ENCODE assay signal across 17 cellular contexts in the genomic region with DNA sequence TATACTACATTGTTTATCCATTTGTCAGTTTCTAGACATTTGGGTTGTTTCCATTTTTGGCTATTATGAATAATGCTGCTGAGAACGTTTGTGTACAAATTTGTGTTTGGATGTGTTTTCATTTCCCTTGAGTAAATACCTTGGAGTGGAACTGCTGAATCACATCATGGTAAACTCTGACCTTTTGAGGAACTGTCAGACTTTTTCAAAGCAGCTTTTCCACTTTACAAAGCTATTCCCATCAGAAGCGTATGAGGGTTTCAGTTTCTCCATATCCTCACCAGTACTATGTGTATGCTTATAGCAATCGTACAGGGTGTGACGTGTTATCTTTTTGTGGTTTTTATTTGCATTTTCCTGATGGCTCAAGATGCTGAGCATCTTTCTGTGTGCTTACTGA.
A peak's percentile ranks its signal among the peaks of the same experiment; 100 is the strongest.
DNase-seq lines count a peak whose midpoint lies in the region; ATAC-seq, FAIRE-seq and TF ChIP-seq lines count a peak whose summit lies in the region.
"Had no signal": no experiment of that assay in that cellular context is flagged by ENCODE, and none has a peak within 500 bp of the region (broad histone marks: within the 10 kb centered on the region; RNA-seq: fewer than 3 reads in every experiment).

No MANE protein-coding gene starts in this region.

- H2AFZ ChIP-seq in GM12878 (ENCODE audit: control insufficient read depth, low read depth, low read length), result no peak overlapping the region

- no peak for TF ChIP-seq POLR2A in GM12892 (IDR thresholded peaks at IDR 0.05; ENCODE audit: low read depth, low read length)
- no peak for TF ChIP-seq POLR2A in GM12878 (IDR thresholded peaks at IDR 0.05; ENCODE audit: low read depth, low read length)

- no peak overlapping the region for H3K4me3 ChIP-seq in GM12878
- H3K4me3 ChIP-seq: MG63, ovary had no signal

- DNase-seq in GM12892 (ENCODE audit: insufficient read length), result no peak
- no peak for DNase-seq in GM12878 (ENCODE audit: low read depth, low spot score)
- peak; percentile 14 to 67 for DNase-seq in lung microvascular endothelial cell (ENCODE audit: low read depth in 2 of 2)
- no peak for DNase-seq in chondrocyte (ENCODE audit: low spot score)
- DNase-seq in activated CD4-positive, alpha-beta T cell treated with anti-CD3 and anti-CD28 coated beads, Interleukin-2, amount 50 U/mL, for 48 hours, result no peak
- DNase-seq in activated effector memory CD4-positive, alpha-beta T cell treated with anti-CD3 and anti-CD28 coated beads, Interleukin-2, amount 50 U/mL, for 16 hours, result no peak
- DNase-seq in stimulated activated CD4-positive, alpha-beta T cell treated with anti-CD3 and anti-CD28 coated beads, Interleukin-1b, Interleukin-23, amount 100 ng/mL, for 48 hours, result no peak
- DNase-seq: activated naive CD8-positive, alpha-beta T cell treated with anti-CD3 and anti-CD28 coated beads, Interleukin-2, amount 50 U/mL, for 24 hours; H7; hippocampal formation; MG63; NCI-H2227 treated with DMSO at 0.1 percent for 48 hours; ovary; stimulated activated naive CD8-positive, alpha-beta T cell treated with anti-CD3 and anti-CD28 coated beads, Interleukin-15, Interleukin-2, amounts not matched to agents 100 U/mL and 50 U/mL, for 24 hours had no signal

- H3K36me3 ChIP-seq in GM12878 (ENCODE audit: control insufficient read depth in 2 of 2, insufficient read depth in 2 of 2, low read length in 1 of 2), result no peaks in the 10 kb centered on the region
- H3K36me3 ChIP-seq: MG63, ovary had no signal

- no peak for TF ChIP-seq RAD21 in GM12878 (IDR thresholded peaks at IDR 0.05; ENCODE audit: insufficient read depth, low read depth, low read length)

- H3K27ac ChIP-seq in GM12878 (ENCODE audit: control insufficient read depth, insufficient read depth), result no peak overlapping the region
- H3K27ac ChIP-seq: C4-2B, ovary had no signal

- H3K36me3 Mint-ChIP-seq in chondrocyte (ENCODE audit: low read depth), result peaks cover 7% of the 10 kb centered on the region
- H3K36me3 Mint-ChIP-seq: memory B cell had no signal

- H3K27me3 Mint-ChIP-seq in chondrocyte (ENCODE audit: low read depth), result no peaks in the 10 kb centered on the region
- H3K27me3 Mint-ChIP-seq: memory B cell had no signal

- H3K9me3 Mint-ChIP-seq in chondrocyte (ENCODE audit: low read depth), result no peaks in the 10 kb centered on the region
- H3K9me3 Mint-ChIP-seq: activated naive CD8-positive, alpha-beta T cell treated with anti-CD3 and anti-CD28 coated beads, Interleukin-2, amount 50 U/mL, for 24 hours; memory B cell had no signal

- CTCF ChIA-PET in GM12878 (lab: Yijun Ruan, JAX), result interaction anchor here (1.3 to 1.6 kb wide), 3 partner anchors 9 to 21 kb away, joined by 3 to 4 read pairs (median 3); no protein-coding TSS in a partner anchor

- WGBS in GM12878 (ENCODE audit: insufficient coverage, insufficient replicate concordance, low lambda C conversion rate, missing lambda C conversion rate), result 28% methylated on average over 4 of the region's 4 CpGs

- H3K4me3 Mint-ChIP-seq in chondrocyte (ENCODE audit: unreplicated experiment), result no peak overlapping the region
- H3K4me3 Mint-ChIP-seq: activated naive CD8-positive, alpha-beta T cell treated with anti-CD3 and anti-CD28 coated beads, Interleukin-2, amount 50 U/mL, for 24 hours; memory B cell had no signal

- in situ Hi-C loops in GM12878 (cut with MboI), result no loop called here

- no peak for TF ChIP-seq EP300 in GM12878 (IDR thresholded peaks at IDR 0.05; ENCODE audit: borderline replicate concordance in 1 of 2, control insufficient read depth in 1 of 2, low read depth in 2 of 2, low read length in 2 of 2)

- no peaks in the 10 kb centered on the region for H3K79me2 ChIP-seq in GM12878 (ENCODE audit: control insufficient read depth, insufficient read depth, low read length)

- H3K4me2 ChIP-seq in GM12878 (ENCODE audit: control insufficient read depth, insufficient read depth), result no peak overlapping the region

- ATAC-seq in HG03432 (IDR thresholded peaks at IDR 0.05; ENCODE audit: unreplicated experiment) (peak; percentile 65), GM12878 (peak; percentile 73)
- ATAC-seq: activated naive CD8-positive, alpha-beta T cell treated with anti-CD3 and anti-CD28 coated beads, Interleukin-2, amount 50 U/mL, for 24 hours; stimulated activated naive CD8-positive, alpha-beta T cell treated with anti-CD3 and anti-CD28 coated beads, Interleukin-15, Interleukin-2, amounts not matched to agents 100 U/mL and 50 U/mL, for 24 hours had no signal

- no peak overlapping the region for H3K9ac ChIP-seq in GM12878 (ENCODE audit: control insufficient read depth, insufficient read depth, low read length)

- no TSS peak for BruUV-seq in GM12878 (replicated peaks; lab: Mats Ljungman, UMichigan)

- RAD21 ChIA-PET in GM12878 (lab: Charles Lee; ENCODE audit: unreplicated experiment), result interaction anchor here (0.6 to 1.5 kb wide), 2 partner anchors 12 to 127 kb away, joined by 4 read pairs; no protein-coding TSS in a partner anchor

- H3K4me1 ChIP-seq in GM12878 (ENCODE audit: control insufficient read depth, insufficient read depth, low read length), result no peaks in the 10 kb centered on the region

- peaks cover 40% of the 10 kb centered on the region for H3K4me1 Mint-ChIP-seq in chondrocyte (ENCODE audit: low read depth)
- H3K4me1 Mint-ChIP-seq: activated naive CD8-positive, alpha-beta T cell treated with anti-CD3 and anti-CD28 coated beads, Interleukin-2, amount 50 U/mL, for 24 hours; memory B cell had no signal

- H4K20me1 ChIP-seq in GM12878 (ENCODE audit: control insufficient read depth, insufficient read depth), result no peaks in the 10 kb centered on the region

- SMC1A ChIA-PET in GM12878 (lab: Charles Lee; ENCODE audit: uncharacterized antibody, unreplicated experiment), result interaction anchor here (0.6 to 0.9 kb wide), 3 partner anchors 10 to 326 kb away, joined by 3 read pairs; no protein-coding TSS in a partner anchor

- H3K27ac Mint-ChIP-seq in chondrocyte (ENCODE audit: unreplicated experiment), result no peak overlapping the region
- H3K27ac Mint-ChIP-seq: activated naive CD8-positive, alpha-beta T cell treated with anti-CD3 and anti-CD28 coated beads, Interleukin-2, amount 50 U/mL, for 24 hours; memory B cell had no signal

- TF ChIP-seq CTCF in GM12878 (IDR thresholded peaks at IDR 0.05 in 2 of 3, conservative IDR thresholded peaks at IDR 0.05 in 1 of 3; ENCODE audit: control insufficient read depth in 2 of 3, extremely low read depth in 1 of 3, insufficient read depth in 1 of 3, low read depth in 3 of 3, low read length in 3 of 3), result no peak
- no peak for TF ChIP-seq CTCF in chondrocyte (IDR thresholded peaks at IDR 0.05)

- H3K27me3 ChIP-seq in GM12878 (replicated peaks in 1 of 2; ENCODE audit: control insufficient read depth in 2 of 2, insufficient read depth in 2 of 2, low read length in 1 of 2), result no peaks in the 10 kb centered on the region
- H3K27me3 ChIP-seq: MG63, ovary had no signal

- FAIRE-seq in GM12892 (lab: Jason Lieb, UNC), result peak; percentile 74
- no peak for FAIRE-seq in GM12878 (lab: Jason Lieb, UNC)

- intact Hi-C loops in GM12878 (cut with micrococcal nuclease; ENCODE audit: unreplicated experiment), result no loop called here

- no peaks in the 10 kb centered on the region for H3K9me3 ChIP-seq in GM12878 (replicated peaks; ENCODE audit: control insufficient read depth, insufficient read depth, low read length)
- H3K9me3 ChIP-seq: MG63, ovary had no signal

- POLR2A ChIA-PET in GM12878 (lab: Charles Lee), result no interaction called here

TF ChIP-seq in GM12878, 131 proteins besides CTCF, POLR2A, EP300 and RAD21:
- TF ChIP-seq ZNF384 (IDR thresholded peaks at IDR 0.05; ENCODE audit: borderline replicate concordance, low read depth, low read length), result no peak
- peak; percentile 34; the same call in 1 of the 2 replicates for TF ChIP-seq RUNX3 (IDR thresholded peaks at IDR 0.05; ENCODE audit: low read length)
- TF ChIP-seq CBX5 (IDR thresholded peaks at IDR 0.05; ENCODE audit: low read depth), result no peak

Comparison
In these comparisons a context has a peak if more than half of its experiments do, and no peak if none do; other contexts are left out.
1. DNase-seq: peak in lung microvascular endothelial cell (2 of 2); none in GM12892 (single experiment), GM12878 (single experiment), chondrocyte (single experiment), activated CD4-positive, alpha-beta T cell treated with anti-CD3 and anti-CD28 coated beads, Interleukin-2, amount 50 U/mL, for 48 hours (0 of 2), activated effector memory CD4-positive, alpha-beta T cell treated with anti-CD3 and anti-CD28 coated beads, Interleukin-2, amount 50 U/mL, for 16 hours (single experiment) and stimulated activated CD4-positive, alpha-beta T cell treated with anti-CD3 and anti-CD28 coated beads, Interleukin-1b, Interleukin-23, amount 100 ng/mL, for 48 hours (single experiment).